In the genomic region with DNA sequence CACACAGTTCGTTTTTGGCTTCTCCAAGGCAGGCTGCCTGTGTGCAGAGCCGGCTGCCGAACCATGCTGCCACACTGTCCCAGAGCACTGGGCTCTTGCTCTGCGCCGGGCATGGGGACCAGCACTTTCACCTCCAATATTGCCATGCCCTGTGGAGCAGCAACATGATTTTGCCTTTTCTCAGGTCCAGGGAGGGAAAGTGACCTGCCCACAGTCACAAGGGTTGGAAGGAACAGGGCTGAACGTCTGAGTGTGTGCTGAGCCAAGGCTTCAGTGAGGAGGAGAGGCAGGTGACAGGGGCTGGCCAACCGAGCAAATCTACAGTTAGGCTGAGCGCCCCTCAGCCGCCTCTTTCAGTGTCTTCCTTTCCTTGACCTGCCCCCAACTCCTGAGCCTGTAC, we compare ENCODE assay signal across 20 cellular contexts. TPM values are rescaled to one million over a fixed set of nuclear protein-coding genes. Genes with fewer than 3 reads are reported as not detected.
"Had no signal": no experiment of that assay in that cellular context is flagged by ENCODE, and none has a peak within 500 bp of the region (broad histone marks: within the 10 kb centered on the region; RNA-seq: fewer than 3 reads in every experiment).

No MANE protein-coding gene starts in this region.

- H3K4me3 Mint-ChIP-seq: activated CD4-positive, alpha-beta T cell treated with anti-CD3 and anti-CD28 coated beads, Interleukin-2, amount 10 ng/mL, durations not matched to agents 24 days and 14 days; activated naive CD8-positive, alpha-beta T cell treated with anti-CD3 and anti-CD28 coated beads, Interleukin-2, amount 10 ng/mL, durations not matched to agents 7 days and 5 days; effector memory CD8-positive, alpha-beta T cell; stimulated activated naive B cell treated with anti-CD40 and anti-IgM and Interleukin-4, amounts not matched to agents 10 μg/mL and 1 μg/mL and 100 μg/mL, for 72 hours; T-helper 2 cell treated with Interferon-gamma antibody and Interleukin-4, amounts not matched to agents 5 μg/mL and 100 μg/mL, for 36 hours had no signal

- H3K4me1 Mint-ChIP-seq: activated CD4-positive, alpha-beta T cell treated with anti-CD3 and anti-CD28 coated beads, Interleukin-2, amount 10 ng/mL, durations not matched to agents 24 days and 14 days; activated naive CD8-positive, alpha-beta T cell treated with anti-CD3 and anti-CD28 coated beads, Interleukin-2, amount 10 ng/mL, durations not matched to agents 7 days and 5 days had no signal

- H3K27ac ChIP-seq: epithelial cell of prostate, gastroesophageal sphincter, ovary, upper lobe of left lung had no signal

- H3K27ac Mint-ChIP-seq: activated CD4-positive, alpha-beta T cell treated with anti-CD3 and anti-CD28 coated beads, Interleukin-2, amount 10 ng/mL, durations not matched to agents 24 days and 14 days; activated naive CD8-positive, alpha-beta T cell treated with anti-CD3 and anti-CD28 coated beads, Interleukin-2, amount 10 ng/mL, durations not matched to agents 7 days and 5 days; effector memory CD8-positive, alpha-beta T cell; stimulated activated naive B cell treated with anti-CD40 and anti-IgM and Interleukin-4, amounts not matched to agents 10 μg/mL and 1 μg/mL and 100 μg/mL, for 72 hours; T-helper 2 cell treated with Interferon-gamma antibody and Interleukin-4, amounts not matched to agents 5 μg/mL and 100 μg/mL, for 36 hours had no signal

- H3K9me3 ChIP-seq: gastroesophageal sphincter, ovary, upper lobe of left lung had no signal

- H3K36me3 ChIP-seq: gastroesophageal sphincter, ovary, upper lobe of left lung had no signal

- H3K36me3 Mint-ChIP-seq: activated naive CD8-positive, alpha-beta T cell treated with anti-CD3 and anti-CD28 coated beads, Interleukin-2, amount 10 ng/mL, durations not matched to agents 7 days and 5 days; stimulated activated naive B cell treated with anti-CD40 and anti-IgM and Interleukin-4, amounts not matched to agents 10 μg/mL and 1 μg/mL and 100 μg/mL, for 72 hours had no signal

- ATAC-seq: effector memory CD8-positive, alpha-beta T cell; gastroesophageal sphincter; left lobe of liver; stimulated activated naive B cell treated with anti-CD40 and anti-IgM and Interleukin-4, amounts not matched to agents 10 μg/mL and 1 μg/mL and 100 μg/mL, for 72 hours had no signal

- H3K9me3 Mint-ChIP-seq: activated CD4-positive, alpha-beta T cell treated with anti-CD3 and anti-CD28 coated beads, Interleukin-2, amount 10 ng/mL, durations not matched to agents 24 days and 14 days; activated naive CD8-positive, alpha-beta T cell treated with anti-CD3 and anti-CD28 coated beads, Interleukin-2, amount 10 ng/mL, durations not matched to agents 7 days and 5 days; effector memory CD8-positive, alpha-beta T cell; stimulated activated naive B cell treated with anti-CD40 and anti-IgM and Interleukin-4, amounts not matched to agents 10 μg/mL and 1 μg/mL and 100 μg/mL, for 72 hours; T-helper 2 cell treated with Interferon-gamma antibody and Interleukin-4, amounts not matched to agents 5 μg/mL and 100 μg/mL, for 36 hours had no signal

- H3K27me3 Mint-ChIP-seq: activated CD4-positive, alpha-beta T cell treated with anti-CD3 and anti-CD28 coated beads, Interleukin-2, amount 10 ng/mL, durations not matched to agents 24 days and 14 days; activated naive CD8-positive, alpha-beta T cell treated with anti-CD3 and anti-CD28 coated beads, Interleukin-2, amount 10 ng/mL, durations not matched to agents 7 days and 5 days; stimulated activated naive B cell treated with anti-CD40 and anti-IgM and Interleukin-4, amounts not matched to agents 10 μg/mL and 1 μg/mL and 100 μg/mL, for 72 hours had no signal

- H3K27me3 ChIP-seq: gastroesophageal sphincter, ovary, upper lobe of left lung had no signal

- H3K4me3 ChIP-seq: gastroesophageal sphincter, ovary, upper lobe of left lung had no signal

- DNase-seq: activated CD4-positive, alpha-beta T cell treated with anti-CD3 and anti-CD28 coated beads, Interleukin-2, amount 10 ng/mL, durations not matched to agents 24 days and 14 days; activated CD4-positive, CD25-positive, alpha-beta regulatory T cell; activated CD8-positive, alpha-beta memory T cell treated with anti-CD3 and anti-CD28 coated beads for 24 hours; activated naive CD4-positive, alpha-beta T cell; activated naive CD8-positive, alpha-beta T cell treated with anti-CD3 and anti-CD28 coated beads, Interleukin-2, amount 10 ng/mL, durations not matched to agents 7 days and 5 days; cerebellar nuclear complex; dermis blood vessel endothelial cell; effector memory CD8-positive, alpha-beta T cell; mesendoderm; stimulated activated CD4-positive, alpha-beta T cell treated with anti-CD3 and anti-CD28 coated beads, Interleukin-15, amount 100 ng/mL, for 24 hours; stimulated activated CD4-positive, alpha-beta T cell treated with anti-CD3 and anti-CD28 coated beads, Interleukin-4, amount 100 ng/mL, for 1 hour; stimulated activated naive B cell treated with anti-CD40 and anti-IgM and Interleukin-4, amounts not matched to agents 10 μg/mL and 1 μg/mL and 100 μg/mL, for 72 hours; upper lobe of left lung had no signal

RNA-seq across cellular contexts. Expression of gene SYNPO, which starts 34.0 kb away (rescaled TPM):
- total RNA-seq: activated CD4-positive, alpha-beta T cell treated with anti-CD3 and anti-CD28 coated beads, Interleukin-2, amount 10 ng/mL, durations not matched to agents 24 days and 14 days; SK-MEL-5 had no signal
- polyA plus RNA-seq: neural cell had no signal

RNA-seq across cellular contexts. Expression of gene MYOZ3, which starts 54.6 kb away (rescaled TPM):
- total RNA-seq: SK-MEL-5 had no signal
- polyA plus RNA-seq: neural cell had no signal
